In the genomic region with DNA sequence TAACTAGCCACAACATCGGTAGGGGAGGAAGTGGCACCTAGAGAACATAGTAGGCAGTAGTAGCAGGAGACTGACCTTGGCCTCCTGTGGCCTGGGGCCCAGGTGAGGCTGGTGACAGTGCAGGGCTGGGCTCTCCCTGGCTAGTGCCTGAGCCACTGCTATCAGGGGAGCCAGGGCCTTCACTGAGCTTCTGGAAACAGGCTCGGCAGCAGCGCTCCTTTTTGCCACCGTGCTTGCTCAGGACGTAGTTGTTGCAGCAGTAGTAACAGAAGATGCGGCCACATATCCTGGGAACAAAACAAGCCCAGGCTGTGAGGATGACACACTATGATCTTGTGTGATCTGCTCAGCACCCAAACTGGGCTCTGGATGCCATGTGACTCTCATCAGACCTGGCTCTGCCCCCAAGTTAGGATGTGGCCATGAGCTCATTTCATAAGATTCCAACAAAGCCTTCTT, we compare ENCODE assay signal across 16 cellular contexts. TPM values are rescaled to one million over a fixed set of nuclear protein-coding genes. Genes with fewer than 3 reads are reported as not detected.
DNase-seq lines count a peak whose midpoint lies in the region; ATAC-seq and TF ChIP-seq lines count a peak whose summit lies in the region.
"Had no signal": no experiment of that assay in that cellular context is flagged by ENCODE, and none has a peak within 500 bp of the region (broad histone marks: within the 10 kb centered on the region; RNA-seq: fewer than 3 reads in every experiment).

No MANE protein-coding gene starts in this region.

- POLR2A ChIA-PET in HEK293T (lab: Yijun Ruan, JAX), result no interaction called here

- no peak for TF ChIP-seq CTCF in GM20000 (IDR thresholded peaks at IDR 0.05; ENCODE audit: extremely low read depth, missing control alignments)

- DNase-seq in AG08395 (ENCODE audit: low spot score) (peak; percentile 91), M059J (ENCODE audit: low read depth) (peak; percentile 27), fibroblast of peridontal ligament (ENCODE audit: extremely low read depth) (peak; percentile 61), myocyte (ENCODE audit: low read depth) (peak; percentile 29), NCI-H146 treated with DMSO at 0.1 percent for 48 hours (lab: John Stamatoyannopoulos, UW; ENCODE audit: unreplicated experiment) (no peak), HEK293T (ENCODE audit: extremely low spot score) (no peak), GM20000 (ENCODE audit: low spot score) (no peak)
- DNase-seq: ACHN; activated CD4-positive, alpha-beta memory T cell treated with anti-CD3 and anti-CD28 coated beads for 36 hours; activated naive CD4-positive, alpha-beta T cell treated with anti-CD3 and anti-CD28 coated beads for 36 hours; erythroblast; NCI-H524; T-helper 9 cell; transverse colon had no signal

- CTCF ChIA-PET in HEK293T (lab: Yijun Ruan, JAX), result no interaction called here

- ATAC-seq in GM18861 (IDR thresholded peaks at IDR 0.05; ENCODE audit: unreplicated experiment), result no peak

TF ChIP-seq in HEK293T, 16 proteins besides CTCF, POLR2A, EP300 and RAD21:
- TF ChIP-seq NFRKB (IDR thresholded peaks at IDR 0.05) (no peak), FOXM1 (IDR thresholded peaks at IDR 0.05; ENCODE audit: borderline replicate concordance) (no peak), LEF1 (IDR thresholded peaks at IDR 0.05; ENCODE audit: borderline replicate concordance) (no peak), BHLHE40 (IDR thresholded peaks at IDR 0.05; ENCODE audit: borderline replicate concordance) (no peak), ELF4 (IDR thresholded peaks at IDR 0.05) (no peak), ARNT (IDR thresholded peaks at IDR 0.05) (no peak)
- TF ChIP-seq, protein P1, sequence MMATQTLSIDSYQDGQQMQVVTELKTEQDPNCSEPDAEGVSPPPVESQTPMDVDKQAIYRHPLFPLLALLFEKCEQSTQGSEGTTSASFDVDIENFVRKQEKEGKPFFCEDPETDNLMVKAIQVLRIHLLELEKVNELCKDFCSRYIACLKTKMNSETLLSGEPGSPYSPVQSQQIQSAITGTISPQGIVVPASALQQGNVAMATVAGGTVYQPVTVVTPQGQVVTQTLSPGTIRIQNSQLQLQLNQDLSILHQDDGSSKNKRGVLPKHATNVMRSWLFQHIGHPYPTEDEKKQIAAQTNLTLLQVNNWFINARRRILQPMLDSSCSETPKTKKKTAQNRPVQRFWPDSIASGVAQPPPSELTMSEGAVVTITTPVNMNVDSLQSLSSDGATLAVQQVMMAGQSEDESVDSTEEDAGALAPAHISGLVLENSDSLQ (IDR thresholded peaks at IDR 0.05), result no peak

RNA-seq across cellular contexts. Expression of gene CXCR6, which starts 15.1 kb away (rescaled TPM):
- not detected in 2 replicates for total RNA-seq in M059J (2014; rRNA removed; shearing (Covaris generic))
- total RNA-seq in myocyte, result not detected in 2 replicates
- 0.37 TPM for polyA plus RNA-seq in myocyte (2012)
- total RNA-seq: H4 had no signal

RNA-seq across cellular contexts. Expression of gene FYCO1, which starts 37.3 kb away (rescaled TPM):
- total RNA-seq in M059J (2014; rRNA removed; shearing (Covaris generic)), result 3.8 and 7.8 TPM in 2 replicates
- 35.8 and 37.1 TPM in 2 replicates for total RNA-seq in myocyte
- polyA plus RNA-seq in myocyte (2012), result 23.9 TPM

Comparison
In these comparisons a context has a peak if more than half of its experiments do, and no peak if none do; other contexts are left out.
1. DNase-seq: peak in AG08395 (single experiment), M059J (single experiment), fibroblast of peridontal ligament (single experiment) and myocyte (single experiment); none in NCI-H146 treated with DMSO at 0.1 percent for 48 hours (single experiment), HEK293T (single experiment) and GM20000 (single experiment).